Comparison of ENCODE assay signal across 1 cellular context in genomic region chr21:45111703-45112102, GRCh38.
A peak's percentile ranks its signal among the peaks of the same experiment; 100 is the strongest.
TF ChIP-seq lines count a peak whose summit lies in the region.

No MANE protein-coding gene starts in this region.

TF ChIP-seq in HEK293, 187 proteins besides CTCF, POLR2A, EP300 and RAD21 (continued from another document):
- no peak for TF ChIP-seq ZNF473 (tag by site-specific recombination; IDR thresholded peaks at IDR 0.05)
- TF ChIP-seq ZNF426 (tag by site-specific recombination; IDR thresholded peaks at IDR 0.05), result no peak
- TF ChIP-seq EGR2 (tag by site-specific recombination; IDR thresholded peaks at IDR 0.05; ENCODE audit: low read depth), result peak; percentile 60
- TF ChIP-seq ZNF433 (tag by site-specific recombination; IDR thresholded peaks at IDR 0.05; ENCODE audit: low read depth), result no peak
- TF ChIP-seq ZFP69B (tag by site-specific recombination; IDR thresholded peaks at IDR 0.05), result no peak
- no peak for TF ChIP-seq ZNF548 (tag by site-specific recombination; IDR thresholded peaks at IDR 0.05)
